ENCODE assay signal across 8 cellular contexts in the genomic region with DNA sequence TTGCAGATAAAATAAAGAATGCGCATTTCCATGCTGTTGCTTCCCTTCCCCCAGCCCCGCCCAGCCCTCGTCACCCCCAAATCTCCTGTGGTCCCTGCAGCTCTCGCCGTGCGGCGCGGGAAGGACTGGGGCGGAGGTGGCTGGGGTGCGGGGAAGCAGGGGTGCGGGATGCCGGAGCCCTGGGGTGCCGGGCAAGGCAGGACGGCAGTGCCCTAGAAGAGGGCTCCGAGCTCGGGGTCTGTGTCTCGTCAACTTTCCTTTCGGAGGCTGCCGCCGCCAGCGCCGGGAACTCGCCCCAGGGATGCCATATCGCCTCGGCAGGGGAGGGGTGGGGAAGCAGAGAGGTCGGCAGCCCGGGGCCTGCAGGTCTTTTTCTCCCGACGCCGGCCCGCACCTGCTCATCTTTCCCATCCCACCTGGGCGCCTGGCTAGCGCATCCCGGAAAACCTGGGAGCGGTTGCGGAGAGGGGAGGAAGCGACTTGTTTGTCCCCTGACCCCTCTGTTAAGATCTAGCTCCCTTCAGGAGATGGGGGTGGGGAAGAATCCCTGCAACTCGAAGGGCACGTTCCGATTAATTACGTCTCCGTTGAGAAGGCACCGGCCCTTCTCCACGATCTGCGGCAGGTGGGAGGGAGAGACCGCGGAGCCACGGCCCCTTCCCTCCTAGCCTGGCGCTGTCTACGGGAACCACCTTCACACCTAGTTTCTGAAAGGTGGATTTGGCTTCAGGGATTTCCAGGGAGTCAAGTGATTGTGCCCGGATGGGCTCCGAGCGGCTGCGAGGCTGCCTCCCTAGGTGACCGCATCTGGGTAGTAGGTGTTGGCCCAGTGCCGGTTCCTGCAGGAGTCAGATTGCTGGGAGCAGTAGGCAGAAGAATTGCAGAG. TPM values are rescaled to one million over a fixed set of nuclear protein-coding genes. Genes with fewer than 3 reads are reported as not detected.
DNase-seq lines count a peak whose midpoint lies in the region; ATAC-seq and TF ChIP-seq lines count a peak whose summit lies in the region.

No MANE protein-coding gene starts in this region.

- peak; percentile 58 for DNase-seq in H7
- DNase-seq in spleen = peak; percentile 63
- no peak for DNase-seq in HuH-7 (ENCODE audit: low spot score)
- no peak for DNase-seq in stimulated activated naive CD4-positive, alpha-beta T cell (lab: John Stamatoyannopoulos, UW)
- no peak for DNase-seq in NCI-H1436 (lab: John Stamatoyannopoulos, UW)
- DNase-seq in activated naive CD4-positive, alpha-beta T cell treated with anti-CD3 and anti-CD28 coated beads, Interleukin-2, amount 50 U/mL, for 16 hours = no peak

- no peak overlapping the region for H3K27ac ChIP-seq in iPS-18a (ENCODE audit: low read length)
- H3K27ac ChIP-seq in spleen = no peak overlapping the region

- ATAC-seq in SK-N-SH treated with all-trans-retinoic acid at 6 μM for 48 hours = peak; percentile 59

- intact Hi-C loops in spleen (cut with DNase I; ENCODE audit: low total_unique reads) = no loop called here

- H3K9me3 ChIP-seq in iPS-18a (ENCODE audit: control insufficient read depth, low read depth, low read length) (no peaks in the 10 kb centered on the region), spleen (no peaks in the 10 kb centered on the region)

- H3K27me3 ChIP-seq in H7 (ENCODE audit: control insufficient read depth, insufficient read depth, low read length) = peaks cover 16% of the 10 kb centered on the region
- peaks cover 18% of the 10 kb centered on the region for H3K27me3 ChIP-seq in iPS-18a (ENCODE audit: control insufficient read depth, insufficient read depth, low read length)
- H3K27me3 ChIP-seq in spleen (replicated peaks in 1 of 7) = peaks cover 0 to 44% (median 20%) of the 10 kb centered on the region in 7 donors

- TF ChIP-seq CTCF in spleen (IDR thresholded peaks at IDR 0.05 in 8 of 11, conservative IDR thresholded peaks at IDR 0.05 in 3 of 11) = no peak

- H3K9ac ChIP-seq in iPS-18a (ENCODE audit: low read length) = no peak overlapping the region

- H3K4me3 ChIP-seq in H7 (ENCODE audit: insufficient read depth, low read depth, low read length) (peak overlapping the region; percentile 68), iPS-18a (ENCODE audit: low read length) (peak overlapping the region; percentile 79), spleen (peak overlapping the region; percentile 24 to 69 (median 40))

- TF ChIP-seq POLR2A in spleen (IDR thresholded peaks at IDR 0.05) = no peak

- 2 to 6% (median 4%) methylated on average over 38 to 56 of the region's 56 CpGs for WGBS in spleen, 5 donors

- H3K4me1 ChIP-seq in iPS-18a (ENCODE audit: control insufficient read depth, low read depth, low read length) = peaks cover 6% of the 10 kb centered on the region
- H3K4me1 ChIP-seq in spleen = peaks cover 0 to 15% (median 3%) of the 10 kb centered on the region in 6 donors

- H3K36me3 ChIP-seq in H7 (replicated peaks; ENCODE audit: control insufficient read depth, insufficient read depth, low read length) (no peaks in the 10 kb centered on the region), iPS-18a (ENCODE audit: control insufficient read depth, low read depth, low read length) (no peaks in the 10 kb centered on the region), spleen (no peaks in the 10 kb centered on the region)

TF ChIP-seq in SK-N-SH treated with all-trans-retinoic acid at 6 μM for 48 hours, 23 proteins besides CTCF, POLR2A, EP300 and RAD21:
- TF ChIP-seq ARNTL (CRISPR knock-in tag; IDR thresholded peaks at IDR 0.05; ENCODE audit: borderline replicate concordance, low read depth) (no peak), ZNF8 (CRISPR knock-in tag; IDR thresholded peaks at IDR 0.05) (no peak), ZNF565 (CRISPR knock-in tag; conservative IDR thresholded peaks at IDR 0.05; ENCODE audit: low read depth) (no peak), OSR1 (CRISPR knock-in tag; IDR thresholded peaks at IDR 0.05) (no peak), CSDC2 (CRISPR knock-in tag; IDR thresholded peaks at IDR 0.05) (no peak), SNAI2 (CRISPR knock-in tag; IDR thresholded peaks at IDR 0.05) (no peak), TCF4 (CRISPR knock-in tag; IDR thresholded peaks at IDR 0.05; ENCODE audit: borderline replicate concordance) (no peak), GLIS3 (CRISPR knock-in tag; IDR thresholded peaks at IDR 0.05) (no peak), TSHZ2 (CRISPR knock-in tag; IDR thresholded peaks at IDR 0.05) (no peak), ZFP3 (CRISPR knock-in tag; IDR thresholded peaks at IDR 0.05) (no peak)
- TF ChIP-seq, protein P1, sequence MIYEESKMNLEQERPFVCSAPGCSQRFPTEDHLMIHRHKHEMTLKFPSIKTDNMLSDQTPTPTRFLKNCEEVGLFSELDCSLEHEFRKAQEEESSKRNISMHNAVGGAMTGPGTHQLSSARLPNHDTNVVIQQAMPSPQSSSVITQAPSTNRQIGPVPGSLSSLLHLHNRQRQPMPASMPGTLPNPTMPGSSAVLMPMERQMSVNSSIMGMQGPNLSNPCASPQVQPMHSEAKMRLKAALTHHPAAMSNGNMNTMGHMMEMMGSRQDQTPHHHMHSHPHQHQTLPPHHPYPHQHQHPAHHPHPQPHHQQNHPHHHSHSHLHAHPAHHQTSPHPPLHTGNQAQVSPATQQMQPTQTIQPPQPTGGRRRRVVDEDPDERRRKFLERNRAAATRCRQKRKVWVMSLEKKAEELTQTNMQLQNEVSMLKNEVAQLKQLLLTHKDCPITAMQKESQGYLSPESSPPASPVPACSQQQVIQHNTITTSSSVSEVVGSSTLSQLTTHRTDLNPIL (CRISPR knock-in tag; IDR thresholded peaks at IDR 0.05; ENCODE audit: low read depth) = no peak

RNA-seq across cellular contexts. Expression of gene CNTN1, which starts 0.6 kb away (rescaled TPM):
- total RNA-seq in H7 (2014; rRNA removed; shearing (Covaris generic)) = 2.9 and 4.3 TPM in 2 replicates
- 10 to 100 TPM in 2 of 7 donors, 1 to 10 TPM in 5; 4.9 to 12.3 (median 6.8) TPM for total RNA-seq in spleen
- 1 to 10 TPM in 2 of 3 donors, under 1 TPM in 1; 0.50 to 1.5 (median 1.4) TPM for polyA plus RNA-seq in spleen

Comparison
In these comparisons a context has a peak if more than half of its experiments do, and no peak if none do; other contexts are left out.
1. DNase-seq: peak in H7 (single experiment) and spleen (single experiment); none in HuH-7 (single experiment), stimulated activated naive CD4-positive, alpha-beta T cell (0 of 6), NCI-H1436 (single experiment) and activated naive CD4-positive, alpha-beta T cell treated with anti-CD3 and anti-CD28 coated beads, Interleukin-2, amount 50 U/mL, for 16 hours (single experiment).
2. Peak in every context shown above with its lines, with median percentiles within 50 percentile points of each other: H3K4me3 ChIP-seq.